Comparison of ENCODE assay signal across 7 cellular contexts in genomic region chr20:43583982-43584432, GRCh38. TPM values are rescaled to one million over a fixed set of nuclear protein-coding genes. Genes with fewer than 3 reads are reported as not detected.
DNase-seq lines count a peak whose midpoint lies in the region; ATAC-seq and TF ChIP-seq lines count a peak whose summit lies in the region.

No MANE protein-coding gene starts in this region.

- H3K9me3 Mint-ChIP-seq in natural killer cell, result no peaks in the 10 kb centered on the region

- peaks cover 11% of the 10 kb centered on the region in 2 donors for H3K4me1 Mint-ChIP-seq in natural killer cell

- no peak overlapping the region for H3K4me3 Mint-ChIP-seq in natural killer cell

- H3K27me3 Mint-ChIP-seq in natural killer cell (ENCODE audit: low read depth in 2 of 2), result peaks cover 0 to 7% of the 10 kb centered on the region in 2 donors

- H3K36me3 Mint-ChIP-seq in natural killer cell, result no peaks in the 10 kb centered on the region

- ATAC-seq in left cardiac atrium, result peak; percentile 80 to 90
- no peak for ATAC-seq in natural killer cell

- TF ChIP-seq CTCF in natural killer cell (IDR thresholded peaks at IDR 0.05), result no peak

- peak; percentile 78 for DNase-seq in HS-5 (ENCODE audit: low read depth)
- peak; percentile 54 for DNase-seq in SW480 (ENCODE audit: low spot score)
- peak; percentile 83 for DNase-seq in left cardiac atrium
- DNase-seq in superior temporal gyrus (ENCODE audit: extremely low spot score), result peak; percentile 91
- no peak for DNase-seq in HPDE6-E6E7 (ENCODE audit: extremely low spot score)
- DNase-seq in natural killer cell, result no peak
- no peak for DNase-seq in NCI-H524 treated with DMSO at 0.1 percent for 48 hours (lab: John Stamatoyannopoulos, UW)

- H3K27ac Mint-ChIP-seq in natural killer cell, result no peak overlapping the region

- intact Hi-C loops in left cardiac atrium (cut with DNase I) (no loop called here), natural killer cell (cut with micrococcal nuclease) (no loop called here)

RNA-seq across cellular contexts. Expression of gene IFT52, which starts 6.7 kb away (rescaled TPM):
- total RNA-seq in left cardiac atrium (10 to 100 TPM in 1 of 2 donors, 1 to 10 TPM in 1; 8.1 to 11.5 TPM), natural killer cell (10 to 100 TPM; 21.5 to 26.1 (median 22.4) TPM)

RNA-seq across cellular contexts. Expression of gene SGK2, which starts 25.2 kb away (rescaled TPM):
- total RNA-seq in left cardiac atrium, result 10 to 100 TPM in 1 of 2 donors, 1 to 10 TPM in 1; 7.9 to 10.9 TPM
- total RNA-seq in natural killer cell, result 1 to 10 TPM in 1 of 3 donors, under 1 TPM in 2; 0.48 to 1.2 (median 0.61) TPM

Comparison
In these comparisons a context has a peak if more than half of its experiments do, and no peak if none do; other contexts are left out.
1. DNase-seq: peak in HS-5 (single experiment), SW480 (single experiment), left cardiac atrium (single experiment) and superior temporal gyrus (single experiment); none in HPDE6-E6E7 (single experiment), natural killer cell (single experiment) and NCI-H524 treated with DMSO at 0.1 percent for 48 hours (single experiment).
2. ATAC-seq: peak in left cardiac atrium (2 of 2); none in natural killer cell (0 of 3).
3. RNA of gene SGK2, which starts 25.2 kb away (total RNA-seq): 7.9 to 10.9 TPM in left cardiac atrium; 0.48 to 1.2 TPM in natural killer cell; every median in the first group is over 4 times any median in the second.